ENCODE assay signal across 8 cellular contexts in the genomic region with DNA sequence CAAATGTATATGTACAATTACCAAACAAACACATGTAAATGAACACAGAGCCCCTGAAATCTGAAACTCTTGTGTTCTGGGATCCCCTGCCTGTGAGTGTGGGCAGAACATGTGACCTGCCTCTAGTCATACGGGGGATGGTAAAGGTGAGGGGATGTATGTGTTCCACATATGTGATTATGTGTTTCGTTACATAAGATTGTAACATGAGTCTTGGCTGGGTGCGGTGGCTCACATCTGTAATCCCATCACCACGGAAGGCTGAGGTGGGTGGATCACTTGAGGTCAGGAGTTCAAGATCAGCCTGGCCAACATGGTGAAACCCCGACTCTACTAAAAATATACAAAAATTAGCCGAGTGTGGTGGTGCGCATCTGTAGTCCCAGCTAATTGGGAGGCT.
"Had no signal": no experiment of that assay in that cellular context is flagged by ENCODE, and none has a peak within 500 bp of the region (broad histone marks: within the 10 kb centered on the region; RNA-seq: fewer than 3 reads in every experiment).

No MANE protein-coding gene starts in this region.

- H3K9me3 Mint-ChIP-seq: GM23338 had no signal

- H3K27ac Mint-ChIP-seq: GM23338, H9 had no signal

- ATAC-seq: GM23338, K562 had no signal

- H3K4me3 ChIP-seq: GM23338, K562 had no signal

- FAIRE-seq: H1, H54, HTR-8/SVneo, K562 had no signal

- H3K4me3 Mint-ChIP-seq: GM23338, H9 had no signal

- DNase-seq: H9, HCEC 1CT, IMR-90 had no signal
